In the genomic region with DNA sequence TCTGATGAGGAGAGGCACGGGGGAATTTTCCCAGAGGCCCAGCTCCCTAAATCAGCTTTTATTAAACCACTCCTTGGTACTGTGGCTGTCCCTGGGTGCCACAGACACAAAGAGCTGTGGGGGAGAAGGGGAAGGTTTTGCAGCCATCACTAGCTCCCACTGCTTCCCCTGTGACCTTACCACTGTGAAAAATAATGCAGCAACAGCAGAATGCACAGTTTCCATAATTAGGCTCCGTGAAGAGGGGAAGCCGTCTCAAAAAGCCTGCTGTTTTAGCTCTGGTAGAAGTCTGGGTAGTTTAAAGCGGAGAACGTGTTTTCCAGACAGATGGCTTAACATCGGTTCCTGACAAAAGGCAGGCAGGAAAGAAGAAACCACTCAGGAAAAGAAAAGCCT, we compare ENCODE assay signal across 12 cellular contexts. TPM values are rescaled to one million over a fixed set of nuclear protein-coding genes. Genes with fewer than 3 reads are reported as not detected.
DNase-seq lines count a peak whose midpoint lies in the region; ATAC-seq and TF ChIP-seq lines count a peak whose summit lies in the region.
"Had no signal": no experiment of that assay in that cellular context is flagged by ENCODE, and none has a peak within 500 bp of the region (broad histone marks: within the 10 kb centered on the region; RNA-seq: fewer than 3 reads in every experiment).

No MANE protein-coding gene starts in this region.

- H3K27me3 Mint-ChIP-seq in endodermal cell (ENCODE audit: insufficient read depth): peaks cover 8% of the 10 kb centered on the region

- no peak overlapping the region for H3K23ac ChIP-seq in neuronal stem cell (ENCODE audit: low read depth, low read length, poor library complexity)

- H3K27me3 ChIP-seq in BLaER1 treated with 17β-estradiol and CSF1 and Interleukin-3, amounts not matched to agents 10 nM and 100 nM: no peaks in the 10 kb centered on the region
- no peaks in the 10 kb centered on the region for H3K27me3 ChIP-seq in endodermal cell (ENCODE audit: control insufficient read depth, insufficient read depth, low read length, poor library complexity, severe bottlenecking)
- H3K27me3 ChIP-seq in neuronal stem cell (ENCODE audit: control insufficient read depth in 3 of 3, insufficient read depth in 3 of 3, low read depth in 1 of 3, low read length in 3 of 3): peaks cover 0 to 52% (median 0%) of the 10 kb centered on the region in 3 experiments
- no peaks in the 10 kb centered on the region for H3K27me3 ChIP-seq in BE2C
- H3K27me3 ChIP-seq: pancreas had no signal

- H3K27ac ChIP-seq in BLaER1 treated with 17β-estradiol and CSF1 and Interleukin-3, amounts not matched to agents 10 nM and 100 nM: peak overlapping the region in 9 of 11 experiments; percentile 3 to 88 (median 33); a peak in 11 of 22 replicates
- H3K27ac ChIP-seq in endodermal cell (ENCODE audit: low read depth, low read length): peak overlapping the region; percentile 90
- H3K27ac ChIP-seq in neuronal stem cell (replicated peaks; ENCODE audit: low read length): no peak overlapping the region
- H3K27ac ChIP-seq: C4-2B had no signal

- H3K4me1 Mint-ChIP-seq in endodermal cell: peaks cover 5% of the 10 kb centered on the region

- H3K9me3 ChIP-seq in BLaER1 treated with 17β-estradiol and CSF1 and Interleukin-3, amounts not matched to agents 10 nM and 100 nM (replicated peaks in 1 of 11): peaks cover 0 to 7% (median 0%) of the 10 kb centered on the region in 11 experiments; a peak in 2 of 22 replicates
- H3K9me3 ChIP-seq in endodermal cell (ENCODE audit: control insufficient read depth, low read length): no peaks in the 10 kb centered on the region
- H3K9me3 ChIP-seq in neuronal stem cell (replicated peaks in 1 of 2; ENCODE audit: control insufficient read depth in 2 of 2, insufficient read depth in 1 of 2, low read depth in 1 of 2, low read length in 2 of 2): no peaks in the 10 kb centered on the region
- H3K9me3 ChIP-seq in BE2C: no peaks in the 10 kb centered on the region
- H3K9me3 ChIP-seq: pancreas had no signal

- no peaks in the 10 kb centered on the region for H4K20me1 ChIP-seq in BLaER1 treated with 17β-estradiol and CSF1 and Interleukin-3, amounts not matched to agents 10 nM and 100 nM

- DNase-seq in NCI-H524 (lab: John Stamatoyannopoulos, UW) (peak; percentile 68 to 84), endodermal cell (no peak), neuronal stem cell (ENCODE audit: low spot score) (no peak), BE2C (no peak), cerebellar cortex (ENCODE audit: low spot score) (no peak), NAMALWA (ENCODE audit: low spot score) (no peak)
- no peak for DNase-seq in activated naive CD4-positive, alpha-beta T cell treated with anti-CD3 and anti-CD28 coated beads, Interleukin-2, amount 50 U/mL, for 72 hours (ENCODE audit: low spot score in 2 of 2)
- DNase-seq: activated naive CD4-positive, alpha-beta T cell; effector memory CD4-positive, alpha-beta T cell; pancreas had no signal

- H3K18ac ChIP-seq in neuronal stem cell (ENCODE audit: low read length): no peak overlapping the region

- no peak overlapping the region for H3K4ac ChIP-seq in neuronal stem cell (ENCODE audit: low read length)

- TF ChIP-seq CTCF in endodermal cell (conservative IDR thresholded peaks at IDR 0.05) (no peak), BE2C (IDR thresholded peaks at IDR 0.05; ENCODE audit: low read depth, low read length) (no peak)

- 64 to 81% methylated on average over 5 to 6 of the region's 6 CpGs for WGBS in endodermal cell (ENCODE audit: insufficient coverage in 1 of 2, insufficient read length in 1 of 2), 2 experiments
- WGBS in neuronal stem cell (ENCODE audit: extremely low coverage in 2 of 2, insufficient read length in 2 of 2, insufficient replicate concordance in 1 of 2), 2 donors: no CpG with 5 or more reads among the region's 6 CpGs

- H3K36me3 ChIP-seq in BLaER1 treated with 17β-estradiol and CSF1 and Interleukin-3, amounts not matched to agents 10 nM and 100 nM: no peaks in the 10 kb centered on the region
- H3K36me3 ChIP-seq in endodermal cell (ENCODE audit: control insufficient read depth, insufficient read depth, low read length) (no peaks in the 10 kb centered on the region), neuronal stem cell (replicated peaks in 1 of 2; ENCODE audit: control insufficient read depth in 2 of 2, insufficient read depth in 2 of 2, low read length in 2 of 2) (no peaks in the 10 kb centered on the region), BE2C (no peaks in the 10 kb centered on the region)
- H3K36me3 ChIP-seq: pancreas had no signal

- no peaks in the 10 kb centered on the region for H3K36me3 Mint-ChIP-seq in endodermal cell (ENCODE audit: low read depth)
- no peaks in the 10 kb centered on the region for H3K36me3 Mint-ChIP-seq in activated naive CD4-positive, alpha-beta T cell treated with anti-CD3 and anti-CD28 coated beads, Interleukin-2, amount 50 U/mL, for 72 hours

- H3K9ac ChIP-seq in BLaER1 treated with 17β-estradiol and CSF1 and Interleukin-3, amounts not matched to agents 10 nM and 100 nM: peak overlapping the region in 9 of 11 experiments; percentile 7 to 85 (median 53); a peak in 16 of 22 replicates
- H3K9ac ChIP-seq in endodermal cell (ENCODE audit: extremely low read depth, low read length, poor library complexity, severe bottlenecking) (no peak overlapping the region), neuronal stem cell (ENCODE audit: low read depth, low read length, poor library complexity) (no peak overlapping the region)

- H3K4me1 ChIP-seq in BLaER1 treated with 17β-estradiol and CSF1 and Interleukin-3, amounts not matched to agents 10 nM and 100 nM: peaks cover 22 to 69% (median 26%) of the 10 kb centered on the region in 10 experiments
- H3K4me1 ChIP-seq in endodermal cell (ENCODE audit: control insufficient read depth, insufficient read depth, low read length) (no peaks in the 10 kb centered on the region), neuronal stem cell (ENCODE audit: control insufficient read depth in 2 of 2, insufficient read depth in 1 of 2, low read depth in 1 of 2, low read length in 2 of 2) (no peaks in the 10 kb centered on the region), BE2C (no peaks in the 10 kb centered on the region)

- H2BK15ac ChIP-seq in neuronal stem cell (ENCODE audit: low read length): no peak overlapping the region

- H3K9me3 Mint-ChIP-seq in endodermal cell: no peaks in the 10 kb centered on the region
- peaks cover 0 to 5% of the 10 kb centered on the region in 2 donors for H3K9me3 Mint-ChIP-seq in activated naive CD4-positive, alpha-beta T cell treated with anti-CD3 and anti-CD28 coated beads, Interleukin-2, amount 50 U/mL, for 72 hours

- peak overlapping the region; percentile 63 for H2AFZ ChIP-seq in neuronal stem cell (ENCODE audit: low read length)

- peak overlapping the region; percentile 55 to 96 (median 73) for H3K4me2 ChIP-seq in BLaER1 treated with 17β-estradiol and CSF1 and Interleukin-3, amounts not matched to agents 10 nM and 100 nM
- no peak overlapping the region for H3K4me2 ChIP-seq in neuronal stem cell (ENCODE audit: insufficient read depth, low read length, poor library complexity, severe bottlenecking)

- H2BK120ac ChIP-seq in neuronal stem cell (ENCODE audit: low read depth, low read length): no peak overlapping the region

- H4K8ac ChIP-seq in neuronal stem cell (ENCODE audit: low read depth, low read length): no peak overlapping the region

- H4K91ac ChIP-seq in neuronal stem cell (ENCODE audit: low read depth, low read length, poor library complexity): no peak overlapping the region

- no peak overlapping the region for H3K4me3 Mint-ChIP-seq in endodermal cell

- no peak overlapping the region for H3K27ac Mint-ChIP-seq in endodermal cell
- peak overlapping the region in 1 of 2 donors; percentile 83 for H3K27ac Mint-ChIP-seq in activated naive CD4-positive, alpha-beta T cell treated with anti-CD3 and anti-CD28 coated beads, Interleukin-2, amount 50 U/mL, for 72 hours

- H3K4me3 ChIP-seq in BLaER1 treated with 17β-estradiol and CSF1 and Interleukin-3, amounts not matched to agents 10 nM and 100 nM: peak overlapping the region in 3 of 10 experiments; percentile 37 to 50 (median 39); a peak in 6 of 20 replicates
- H3K4me3 ChIP-seq in endodermal cell (ENCODE audit: low read length) (no peak overlapping the region), neuronal stem cell (ENCODE audit: low read length in 2 of 2) (no peak overlapping the region), BE2C (ENCODE audit: low read depth, low read length) (no peak overlapping the region)
- H3K4me3 ChIP-seq: pancreas had no signal

- no peak overlapping the region for H2BK12ac ChIP-seq in neuronal stem cell (ENCODE audit: low read length)

- no peaks in the 10 kb centered on the region for H3K79me1 ChIP-seq in neuronal stem cell (ENCODE audit: low read depth, low read length)

- no peak overlapping the region for H2BK5ac ChIP-seq in neuronal stem cell (ENCODE audit: low read length)

- H2AK5ac ChIP-seq in neuronal stem cell (ENCODE audit: low read depth, low read length): no peak overlapping the region

- H3K14ac ChIP-seq in neuronal stem cell (ENCODE audit: low read length): no peak overlapping the region

- no peak for ATAC-seq in activated naive CD4-positive, alpha-beta T cell treated with anti-CD3 and anti-CD28 coated beads, Interleukin-2, amount 50 U/mL, for 72 hours

RNA-seq across cellular contexts. Expression of gene CAB39, which starts 27.5 kb away (rescaled TPM):
- total RNA-seq in endodermal cell: 10 to 100 TPM; 41.4 to 48.4 TPM
- polyA plus RNA-seq in endodermal cell (2013, experiment 1 of 2): 49.7 TPM
- 46.8 TPM for polyA plus RNA-seq in endodermal cell (2013, experiment 2 of 2)
- 26.9 TPM for polyA plus RNA-seq in neuronal stem cell (2013, experiment 1 of 2)
- 26.4 TPM for polyA plus RNA-seq in neuronal stem cell (2013, experiment 2 of 2)
- total RNA-seq in activated naive CD4-positive, alpha-beta T cell treated with anti-CD3 and anti-CD28 coated beads, Interleukin-2, amount 50 U/mL, for 72 hours: 100 to 1,000 TPM; 104 to 123 TPM
- 26.7 TPM for polyA plus RNA-seq in BE2C (2012; ENCODE audit: insufficient read depth, insufficient read length, low read depth)

Comparison
In these comparisons a context has a peak if more than half of its experiments do, and no peak if none do; other contexts are left out.
1. H3K9ac ChIP-seq: peak in BLaER1 treated with 17β-estradiol and CSF1 and Interleukin-3, amounts not matched to agents 10 nM and 100 nM (9 of 11); none in endodermal cell (single experiment) and neuronal stem cell (single experiment).
2. DNase-seq: peak in NCI-H524 (2 of 2); none in endodermal cell (single experiment), neuronal stem cell (single experiment), activated naive CD4-positive, alpha-beta T cell treated with anti-CD3 and anti-CD28 coated beads, Interleukin-2, amount 50 U/mL, for 72 hours (0 of 2), BE2C (single experiment), cerebellar cortex (single experiment) and NAMALWA (single experiment).